In the genomic region with DNA sequence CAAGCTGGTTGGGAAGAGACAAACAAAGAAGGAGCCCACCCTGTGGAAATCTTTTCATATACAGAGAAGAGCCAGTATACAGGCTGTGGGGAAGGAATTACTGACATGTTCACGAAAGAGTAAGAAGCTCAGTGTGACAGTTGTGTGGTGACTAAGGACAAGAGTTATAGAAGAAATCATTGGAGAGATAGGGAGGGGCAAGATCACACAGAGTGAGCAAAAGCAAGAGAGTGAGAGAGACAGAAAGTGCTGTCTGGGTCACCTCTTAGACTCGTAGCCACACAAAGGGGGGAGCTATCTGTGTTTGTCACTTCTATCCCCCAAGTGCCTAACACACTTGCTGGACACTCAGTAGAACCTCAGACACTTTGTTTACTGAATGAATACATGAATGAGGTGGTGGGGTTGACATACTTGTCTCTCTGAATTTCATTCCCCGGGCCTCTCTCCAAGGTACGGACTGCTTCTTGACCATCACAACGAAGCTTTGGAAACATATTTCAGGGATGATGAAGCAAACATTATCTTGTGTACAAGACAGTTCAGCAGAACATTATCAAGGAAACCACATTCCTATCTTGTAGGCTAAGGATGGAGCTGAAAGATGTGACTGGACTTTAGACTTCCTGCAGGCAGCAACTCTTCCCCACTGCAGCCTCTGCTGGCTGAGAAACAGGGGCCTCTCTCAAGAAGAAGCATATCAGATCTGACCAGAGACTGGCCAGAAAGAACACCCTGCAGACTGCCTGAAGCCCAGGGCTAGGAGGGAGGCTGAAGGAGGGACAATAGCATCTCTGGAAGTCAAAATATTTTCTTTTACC, we compare ENCODE assay signal across 16 cellular contexts.
DNase-seq lines count a peak whose midpoint lies in the region; ATAC-seq and TF ChIP-seq lines count a peak whose summit lies in the region.
"Had no signal": no experiment of that assay in that cellular context is flagged by ENCODE, and none has a peak within 500 bp of the region (broad histone marks: within the 10 kb centered on the region; RNA-seq: fewer than 3 reads in every experiment).

No MANE protein-coding gene starts in this region.

- no peak for TF ChIP-seq POLR2A in esophagus squamous epithelium (IDR thresholded peaks at IDR 0.05)

- WGBS in SK-N-SH (ENCODE audit: low lambda C conversion rate), result 19% methylated on average over 5 of the region's 5 CpGs
- 41 to 52% methylated on average over 5 of the region's 5 CpGs for WGBS in aorta, 2 donors
- WGBS in esophagus squamous epithelium, 2 donors, result 60 to 67% methylated on average over 5 of the region's 5 CpGs

- H3K4me3 ChIP-seq in cardiac muscle cell (no peak overlapping the region), SK-N-SH (ENCODE audit: low read depth in 2 of 2, low read length in 1 of 2) (no peak overlapping the region), fibroblast of pulmonary artery (replicated peaks; ENCODE audit: low read depth, low read length) (no peak overlapping the region), aorta (ENCODE audit: low read length in 2 of 2) (no peak overlapping the region), PC-9 (no peak overlapping the region), esophagus squamous epithelium (no peak overlapping the region)
- H3K4me3 ChIP-seq: coronary artery, esophagus muscularis mucosa had no signal

- peak in 1 of 2 donors; percentile 81 for DNase-seq in cardiac muscle cell (ENCODE audit: low read depth in 1 of 2, low spot score in 1 of 2)
- no peak for DNase-seq in Right ventricle myocardium inferior (ENCODE audit: missing footprints)
- DNase-seq in SK-N-SH, result no peak
- peak; percentile 66 for DNase-seq in fibroblast of pulmonary artery (ENCODE audit: low read depth)
- no peak for DNase-seq in aorta
- no peak for DNase-seq in PC-9
- DNase-seq in esophagus squamous epithelium (lab: John Stamatoyannopoulos, UW), result no peak
- DNase-seq: activated CD4-positive, alpha-beta T cell treated with anti-CD3 and anti-CD28 coated beads for 1 hour; activated naive CD8-positive, alpha-beta T cell treated with anti-CD3 and anti-CD28 coated beads, Interleukin-2, amount 10 ng/mL, durations not matched to agents 7 days and 5 days; NCI-H1105; PC-3; stimulated activated naive CD8-positive, alpha-beta T cell treated with anti-CD3 and anti-CD28 coated beads, Interleukin-15, amount 100 ng/mL, for 72 hours had no signal

- no peak for TF ChIP-seq RAD21 in SK-N-SH (IDR thresholded peaks at IDR 0.05; ENCODE audit: low read length)

- H3K4me2 ChIP-seq in SK-N-SH, result peak overlapping the region; percentile 47; the same call in 1 of the 2 replicates
- no peak overlapping the region for H3K4me2 ChIP-seq in PC-9

- ATAC-seq in Right ventricle myocardium inferior (no peak), aorta (ENCODE audit: low FRiP score) (peak; percentile 57), HG03378 (IDR thresholded peaks at IDR 0.05; ENCODE audit: unreplicated experiment) (no peak)
- ATAC-seq: stimulated activated naive CD8-positive, alpha-beta T cell treated with anti-CD3 and anti-CD28 coated beads, Interleukin-15, amount 100 ng/mL, for 72 hours had no signal

- H3K9ac ChIP-seq in SK-N-SH, result no peak overlapping the region

- H3K4me1 ChIP-seq in cardiac muscle cell (ENCODE audit: low read depth), result peaks cover 9% of the 10 kb centered on the region
- no peaks in the 10 kb centered on the region for H3K4me1 ChIP-seq in SK-N-SH (ENCODE audit: control insufficient read depth in 1 of 2, insufficient read depth in 2 of 2, low read depth in 1 of 2, low read length in 1 of 2)
- H3K4me1 ChIP-seq in aorta (ENCODE audit: control insufficient read depth in 1 of 2, insufficient read depth in 2 of 2, low read length in 2 of 2), result peaks cover 0 to 3% of the 10 kb centered on the region in 2 donors
- no peaks in the 10 kb centered on the region for H3K4me1 ChIP-seq in PC-9 (replicated peaks; ENCODE audit: insufficient read depth)
- H3K4me1 ChIP-seq in esophagus squamous epithelium, result no peaks in the 10 kb centered on the region

- H3F3A ChIP-seq in SK-N-SH (replicated peaks; ENCODE audit: insufficient read depth), result no peaks in the 10 kb centered on the region
- no peaks in the 10 kb centered on the region for H3F3A ChIP-seq in PC-9 (ENCODE audit: insufficient read depth, low read depth)

- H3K27ac ChIP-seq in cardiac muscle cell, result no peak overlapping the region
- H3K27ac ChIP-seq in SK-N-SH (ENCODE audit: low read depth in 2 of 2, low read length in 1 of 2), result peak overlapping the region in 1 of 2 experiments; percentile 50; a peak in 2 of 4 replicates
- H3K27ac ChIP-seq in aorta (ENCODE audit: low read depth in 1 of 2, low read length in 2 of 2), result peak overlapping the region; percentile 20 to 74
- H3K27ac ChIP-seq in PC-9, result no peak overlapping the region
- peak overlapping the region in 2 of 4 donors; percentile 50 to 69 for H3K27ac ChIP-seq in esophagus squamous epithelium
- H3K27ac ChIP-seq: neutrophil had no signal

- H3K27me3 ChIP-seq in cardiac muscle cell (no peaks in the 10 kb centered on the region), SK-N-SH (ENCODE audit: insufficient read depth) (no peaks in the 10 kb centered on the region), aorta (ENCODE audit: control insufficient read depth in 1 of 2, insufficient read depth in 2 of 2, low read length in 1 of 2) (no peaks in the 10 kb centered on the region), PC-9 (ENCODE audit: insufficient read depth, low read depth) (no peaks in the 10 kb centered on the region), esophagus squamous epithelium (no peaks in the 10 kb centered on the region)
- H3K27me3 ChIP-seq: esophagus muscularis mucosa, neutrophil had no signal

- POLR2A ChIA-PET in SK-N-SH (lab: Yijun Ruan, JAX) (no interaction called here), PC-9 (lab: Charles Lee; ENCODE audit: unreplicated experiment) (no interaction called here)

- TF ChIP-seq CTCF in cardiac muscle cell (IDR thresholded peaks at IDR 0.05; ENCODE audit: low read depth, low read length), result peak; percentile 7
- no peak for TF ChIP-seq CTCF in SK-N-SH (IDR thresholded peaks at IDR 0.05)
- no peak for TF ChIP-seq CTCF in fibroblast of pulmonary artery (IDR thresholded peaks at IDR 0.05; ENCODE audit: low read length, missing control alignments)
- TF ChIP-seq CTCF in PC-9 (conservative IDR thresholded peaks at IDR 0.05), result no peak
- TF ChIP-seq CTCF in esophagus squamous epithelium (IDR thresholded peaks at IDR 0.05), result no peak

- intact Hi-C loops in Right ventricle myocardium inferior (cut with DNase I), result no loop called here
- intact Hi-C loops in aorta (cut with DNase I), result loop anchor here in 1 of 2 donors (2.0 kb wide), 1 partner anchor 21 kb away; no protein-coding TSS in a partner anchor
- intact Hi-C loops in PC-9 (cut with micrococcal nuclease; ENCODE audit: unreplicated experiment), result no loop called here
- intact Hi-C loops in esophagus squamous epithelium (cut with DNase I), result no loop called here

- H3K79me2 ChIP-seq in SK-N-SH (ENCODE audit: insufficient read depth) (no peaks in the 10 kb centered on the region), PC-9 (ENCODE audit: low read depth) (no peaks in the 10 kb centered on the region)

- BruUV-seq in PC-9 (replicated peaks; lab: Mats Ljungman, UMichigan), result no TSS peak

- H2AFZ ChIP-seq in SK-N-SH (ENCODE audit: low read depth), result 0 out of 2 replicates have a peak overlapping the region, but pooled peaks have one; percentile 24
- no peak overlapping the region for H2AFZ ChIP-seq in PC-9

- no peaks in the 10 kb centered on the region for H3K36me3 ChIP-seq in cardiac muscle cell
- no peaks in the 10 kb centered on the region for H3K36me3 ChIP-seq in SK-N-SH (replicated peaks in 1 of 2; ENCODE audit: control insufficient read depth in 1 of 2, insufficient read depth in 2 of 2, low read length in 1 of 2)
- H3K36me3 ChIP-seq in aorta (ENCODE audit: control insufficient read depth in 1 of 2, insufficient read depth in 2 of 2, low read length in 1 of 2), result no peaks in the 10 kb centered on the region
- no peaks in the 10 kb centered on the region for H3K36me3 ChIP-seq in PC-9 (ENCODE audit: low read depth)
- no peaks in the 10 kb centered on the region for H3K36me3 ChIP-seq in esophagus squamous epithelium
- H3K36me3 ChIP-seq: esophagus muscularis mucosa, neutrophil had no signal

- H4K20me1 ChIP-seq in SK-N-SH (ENCODE audit: insufficient read depth), result no peaks in the 10 kb centered on the region
- H4K20me1 ChIP-seq in PC-9 (ENCODE audit: insufficient read depth), result no peaks in the 10 kb centered on the region

- no peak for TF ChIP-seq EP300 in SK-N-SH (IDR thresholded peaks at IDR 0.05; ENCODE audit: borderline replicate concordance in 1 of 2, low read depth in 1 of 2, low read length in 1 of 2)

- H3K9me2 ChIP-seq in SK-N-SH (no peaks in the 10 kb centered on the region), PC-9 (ENCODE audit: insufficient read depth) (no peaks in the 10 kb centered on the region)

- CTCF ChIA-PET in SK-N-SH (lab: Yijun Ruan, JAX) (no interaction called here), PC-9 (lab: Charles Lee) (no interaction called here)

- H3K9me3 ChIP-seq in cardiac muscle cell (ENCODE audit: low read depth), result no peaks in the 10 kb centered on the region
- no peaks in the 10 kb centered on the region for H3K9me3 ChIP-seq in SK-N-SH
- no peaks in the 10 kb centered on the region for H3K9me3 ChIP-seq in aorta (ENCODE audit: control insufficient read depth, low read length)
- no peaks in the 10 kb centered on the region for H3K9me3 ChIP-seq in PC-9 (ENCODE audit: insufficient read depth, low read depth)
- no peaks in the 10 kb centered on the region for H3K9me3 ChIP-seq in esophagus squamous epithelium
- H3K9me3 ChIP-seq: esophagus muscularis mucosa, neutrophil had no signal

TF ChIP-seq in SK-N-SH, 30 proteins besides CTCF, POLR2A, EP300 and RAD21 (continues in another document):
- peak; percentile 28; the same call in 1 of the 2 replicates for TF ChIP-seq TCF12 (IDR thresholded peaks at IDR 0.05)
- no peak for TF ChIP-seq MAX (IDR thresholded peaks at IDR 0.05; ENCODE audit: low read depth)

Comparison
In these comparisons a context has a peak if more than half of its experiments do, and no peak if none do; other contexts are left out.
1. H3K27ac ChIP-seq: peak in aorta (2 of 2); none in cardiac muscle cell (single experiment) and PC-9 (single experiment).